Comparison of ENCODE assay signal across 7 cellular contexts in genomic region chr4:110193287-110193686, GRCh38. TPM values are rescaled to one million over a fixed set of nuclear protein-coding genes. Genes with fewer than 3 reads are reported as not detected.
A peak's percentile ranks its signal among the peaks of the same experiment; 100 is the strongest.
DNase-seq lines count a peak whose midpoint lies in the region; ATAC-seq and TF ChIP-seq lines count a peak whose summit lies in the region.
"Not testable (repeated sequence)": the region's sequence is repeated elsewhere in the genome, so short reads cannot be mapped to it uniquely, and the experiment has no call there.

No MANE protein-coding gene starts in this region.

- not testable (repeated sequence) for H3K27me3 Mint-ChIP-seq in Caco-2 (ENCODE audit: insufficient read depth, unreplicated experiment); activated CD4-positive, alpha-beta T cell treated with anti-CD3 and anti-CD28 coated beads for 36 hours; activated naive CD8-positive, alpha-beta T cell treated with anti-CD3 and anti-CD28 coated beads for 36 hours; effector memory CD8-positive, alpha-beta T cell; neural progenitor cell (ENCODE audit: insufficient read depth, low read depth)

- not testable (repeated sequence) for H3K4me3 ChIP-seq in Caco-2 (ENCODE audit: low read depth, low read length); OCI-LY3 (ENCODE audit: low read length); liver (ENCODE audit: low read depth in 1 of 3, low read length in 3 of 3); neural progenitor cell

- POLR2A ChIA-PET in Caco-2 (lab: Charles Lee); activated CD4-positive, alpha-beta T cell treated with anti-CD3 and anti-CD28 coated beads for 36 hours (lab: Charles Lee): not testable (repeated sequence)

- not testable (repeated sequence) for H3K27me3 ChIP-seq in Caco-2 (replicated peaks; ENCODE audit: control insufficient read depth, insufficient read depth, low read length); OCI-LY3 (ENCODE audit: low read depth, low read length); liver (ENCODE audit: control insufficient read depth in 4 of 4, insufficient read depth in 4 of 4, low read length in 3 of 4); neural progenitor cell

- H3K4me3 Mint-ChIP-seq in Caco-2 (ENCODE audit: unreplicated experiment), result peak overlapping the region; percentile 54
- H3K4me3 Mint-ChIP-seq in activated CD4-positive, alpha-beta T cell treated with anti-CD3 and anti-CD28 coated beads for 36 hours; effector memory CD8-positive, alpha-beta T cell: not testable (repeated sequence)
- peak overlapping the region; percentile 55 for H3K4me3 Mint-ChIP-seq in activated naive CD8-positive, alpha-beta T cell treated with anti-CD3 and anti-CD28 coated beads for 36 hours
- peak overlapping the region; percentile 74 for H3K4me3 Mint-ChIP-seq in neural progenitor cell

- not testable (repeated sequence) for TF ChIP-seq RAD21 in liver (IDR thresholded peaks at IDR 0.05)

- not testable (repeated sequence) for H3K36me3 Mint-ChIP-seq in Caco-2 (ENCODE audit: insufficient read depth, unreplicated experiment); activated CD4-positive, alpha-beta T cell treated with anti-CD3 and anti-CD28 coated beads for 36 hours (ENCODE audit: low read depth); activated naive CD8-positive, alpha-beta T cell treated with anti-CD3 and anti-CD28 coated beads for 36 hours
- peaks cover 11% of the 10 kb centered on the region for H3K36me3 Mint-ChIP-seq in effector memory CD8-positive, alpha-beta T cell (ENCODE audit: insufficient read depth)
- peaks cover 10% of the 10 kb centered on the region for H3K36me3 Mint-ChIP-seq in neural progenitor cell

- TSS peak; percentile 35 for BruUV-seq in Caco-2 (replicated peaks; lab: Mats Ljungman, UMichigan)

- not testable (repeated sequence) for H2AFZ ChIP-seq in OCI-LY3 (ENCODE audit: low read depth, low read length); neural progenitor cell (replicated peaks)

- TF ChIP-seq CTCF in Caco-2 (IDR thresholded peaks at IDR 0.05; ENCODE audit: insufficient read depth in 1 of 2, low read depth in 1 of 2, low read length in 1 of 2, severe bottlenecking in 1 of 2, unreplicated experiment in 1 of 2); OCI-LY3 (IDR thresholded peaks at IDR 0.05; ENCODE audit: low read depth, low read length); liver (IDR thresholded peaks at IDR 0.05; ENCODE audit: low read depth, low read length, missing input control); neural progenitor cell (IDR thresholded peaks at IDR 0.05): not testable (repeated sequence)

- ATAC-seq in activated CD4-positive, alpha-beta T cell treated with anti-CD3 and anti-CD28 coated beads for 36 hours; effector memory CD8-positive, alpha-beta T cell (replicated peaks): not testable (repeated sequence)

- CTCF ChIA-PET in Caco-2 (lab: Charles Lee), result not testable (repeated sequence)
- CTCF ChIA-PET in activated CD4-positive, alpha-beta T cell treated with anti-CD3 and anti-CD28 coated beads for 36 hours (lab: Charles Lee), result interaction anchor here (0.6 to 1.1 kb wide), 3 partner anchors 28 to 1661 kb away, joined by 3 to 5 read pairs (median 3); no protein-coding TSS in a partner anchor

- not testable (repeated sequence) for H3K9me3 Mint-ChIP-seq in Caco-2 (ENCODE audit: unreplicated experiment); activated CD4-positive, alpha-beta T cell treated with anti-CD3 and anti-CD28 coated beads for 36 hours (ENCODE audit: low read depth); activated naive CD8-positive, alpha-beta T cell treated with anti-CD3 and anti-CD28 coated beads for 36 hours; effector memory CD8-positive, alpha-beta T cell; neural progenitor cell

- not testable (repeated sequence) for H3K4me1 Mint-ChIP-seq in Caco-2 (ENCODE audit: low read depth, unreplicated experiment)
- H3K4me1 Mint-ChIP-seq in activated CD4-positive, alpha-beta T cell treated with anti-CD3 and anti-CD28 coated beads for 36 hours, result peaks cover 29% of the 10 kb centered on the region
- peaks cover 21% of the 10 kb centered on the region for H3K4me1 Mint-ChIP-seq in activated naive CD8-positive, alpha-beta T cell treated with anti-CD3 and anti-CD28 coated beads for 36 hours
- peaks cover 19 to 22% of the 10 kb centered on the region in 2 donors for H3K4me1 Mint-ChIP-seq in effector memory CD8-positive, alpha-beta T cell (ENCODE audit: low read depth in 2 of 2)
- peaks cover 35% of the 10 kb centered on the region for H3K4me1 Mint-ChIP-seq in neural progenitor cell

- peak overlapping the region; percentile 92 for H3K27ac ChIP-seq in OCI-LY3 (ENCODE audit: low read length)
- H3K27ac ChIP-seq in liver (ENCODE audit: low read depth in 1 of 2, low read length in 2 of 2), result peak overlapping the region; percentile 74 to 85
- H3K27ac ChIP-seq in neural progenitor cell, result peak overlapping the region; percentile 24

- not testable (repeated sequence) for DNase-seq in Caco-2; activated CD4-positive, alpha-beta T cell treated with anti-CD3 and anti-CD28 coated beads for 36 hours; activated naive CD8-positive, alpha-beta T cell treated with anti-CD3 and anti-CD28 coated beads for 36 hours; effector memory CD8-positive, alpha-beta T cell; neural progenitor cell (ENCODE audit: low spot score)

- peaks cover 39% of the 10 kb centered on the region for H3K79me2 ChIP-seq in OCI-LY3 (ENCODE audit: low read length)
- H3K79me2 ChIP-seq in neural progenitor cell (ENCODE audit: low read depth), result peaks cover 100% of the 10 kb centered on the region

- H3K4me2 ChIP-seq in OCI-LY3 (ENCODE audit: low read length), result peak overlapping the region; percentile 65
- H3K4me2 ChIP-seq in neural progenitor cell, result peak overlapping the region; percentile 43

- H3K27ac Mint-ChIP-seq in Caco-2 (ENCODE audit: unreplicated experiment) (peak overlapping the region; percentile 75), neural progenitor cell (peak overlapping the region; percentile 90)
- peak overlapping the region; percentile 51 for H3K27ac Mint-ChIP-seq in activated CD4-positive, alpha-beta T cell treated with anti-CD3 and anti-CD28 coated beads for 36 hours
- peak overlapping the region; percentile 83 for H3K27ac Mint-ChIP-seq in activated naive CD8-positive, alpha-beta T cell treated with anti-CD3 and anti-CD28 coated beads for 36 hours
- peak overlapping the region; percentile 56 to 78 for H3K27ac Mint-ChIP-seq in effector memory CD8-positive, alpha-beta T cell

- peaks cover 28% of the 10 kb centered on the region for H3F3A ChIP-seq in neural progenitor cell (ENCODE audit: low read depth)

- 37% methylated on average over 7 of the region's 7 CpGs for WGBS in liver

- H3K9me3 ChIP-seq in Caco-2; OCI-LY3 (ENCODE audit: insufficient read depth, low read length); liver (ENCODE audit: control insufficient read depth in 4 of 4, low read length in 3 of 4); neural progenitor cell (ENCODE audit: low read depth): not testable (repeated sequence)

- not testable (repeated sequence) for H4K20me1 ChIP-seq in OCI-LY3 (ENCODE audit: insufficient read depth, low read length); neural progenitor cell (ENCODE audit: low read depth)

- H3K4me1 ChIP-seq in Caco-2 (peaks cover 30% of the 10 kb centered on the region), OCI-LY3 (ENCODE audit: low read length) (peaks cover 32% of the 10 kb centered on the region), liver (ENCODE audit: control insufficient read depth in 4 of 4, insufficient read depth in 4 of 4, low read length in 3 of 4) (peaks cover 9 to 47% (median 31%) of the 10 kb centered on the region in 4 donors), neural progenitor cell (peaks cover 31% of the 10 kb centered on the region)

- H3K36me3 ChIP-seq in Caco-2 (ENCODE audit: control insufficient read depth, insufficient read depth, low read length); OCI-LY3 (replicated peaks; ENCODE audit: low read depth, low read length); liver (ENCODE audit: control insufficient read depth in 4 of 4, insufficient read depth in 3 of 4, low read depth in 1 of 4, low read length in 3 of 4); neural progenitor cell: not testable (repeated sequence)

- intact Hi-C loops in Caco-2 (cut with micrococcal nuclease; ENCODE audit: unreplicated experiment), result loop anchor here (2.0 to 10.0 kb wide), 2 partner anchors 20 to 432 kb away; partner anchors contain the start of gene PITX2
- intact Hi-C loops in activated CD4-positive, alpha-beta T cell treated with anti-CD3 and anti-CD28 coated beads for 36 hours (cut with DNase I, micrococcal nuclease), result loop anchor here (1.0 to 10.0 kb wide), 3 partner anchors 28 to 758 kb away; partner anchors contain the start of gene SEC24B (in 1 of the 2)

- H3K9ac ChIP-seq in OCI-LY3 (ENCODE audit: low read length), result peak overlapping the region; percentile 46; the same call in 1 of the 2 replicates
- H3K9ac ChIP-seq in liver (ENCODE audit: low read depth in 1 of 2, low read length in 2 of 2), result peak overlapping the region in 1 of 2 donors; percentile 2
- not testable (repeated sequence) for H3K9ac ChIP-seq in neural progenitor cell

RNA-seq across cellular contexts. Expression of gene ELOVL6, which starts 5.1 kb away (rescaled TPM):
- total RNA-seq in Caco-2 (2022) (9.3 and 9.5 TPM in 2 replicates), liver (10 to 100 TPM; 36.4 to 38.6 TPM), neural progenitor cell (ENCODE audit: low replicate concordance) (45.9 and 54.4 TPM in 2 replicates)
- 10 to 100 TPM; 10.2 TPM for total RNA-seq in activated CD4-positive, alpha-beta T cell treated with anti-CD3 and anti-CD28 coated beads for 36 hours
- total RNA-seq in activated naive CD8-positive, alpha-beta T cell treated with anti-CD3 and anti-CD28 coated beads for 36 hours, result 10 to 100 TPM in 1 of 2 experiments, 1 to 10 TPM in 1; 8.4 to 13.3 TPM
- polyA plus RNA-seq in liver, result 10 to 100 TPM; 19.5 to 38.8 TPM

Comparison
In these comparisons a context has a peak if more than half of its experiments do, and no peak if none do; other contexts are left out.
1. H3K27ac ChIP-seq: peak in every context shown above with its lines; median percentile 92 in OCI-LY3; 80 in liver; 24 in neural progenitor cell.